Comparison of ENCODE assay signal across 8 cellular contexts in the genomic region with DNA sequence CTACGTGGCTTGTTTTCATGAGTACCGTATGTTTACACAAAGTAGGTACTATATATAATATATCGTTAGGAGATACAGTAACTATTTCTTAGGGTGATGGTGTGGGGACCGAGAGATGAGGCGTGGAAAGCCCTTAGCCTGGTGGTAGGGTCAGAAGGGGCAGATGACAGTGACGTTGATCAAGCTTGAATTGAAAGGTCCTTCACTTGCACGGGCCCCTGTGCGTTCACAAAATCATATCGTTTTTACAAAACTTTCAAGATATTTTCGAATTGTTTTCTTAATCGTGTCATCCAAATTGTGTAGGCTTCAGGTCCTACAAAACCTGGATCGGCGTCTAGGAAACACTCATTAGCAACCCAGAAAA. TPM values are rescaled to one million over a fixed set of nuclear protein-coding genes. Genes with fewer than 3 reads are reported as not detected.
A peak's percentile ranks its signal among the peaks of the same experiment; 100 is the strongest.
DNase-seq lines count a peak whose midpoint lies in the region; ATAC-seq and TF ChIP-seq lines count a peak whose summit lies in the region.

No MANE protein-coding gene starts in this region.

- H3K27ac ChIP-seq in DOHH2 (ENCODE audit: low read depth, low read length) (peak overlapping the region; percentile 61), SJCRH30 (peak overlapping the region; percentile 77), trophoblast cell (ENCODE audit: low read depth, low read length) (peak overlapping the region; percentile 97)

- peak overlapping the region; percentile 68 for H2BK5ac ChIP-seq in trophoblast cell (ENCODE audit: low read depth, low read length, poor library complexity)

- H4K8ac ChIP-seq in trophoblast cell (ENCODE audit: low read depth, low read length) = peak overlapping the region; percentile 93

- H3F3A ChIP-seq in DOHH2 (ENCODE audit: control insufficient read depth, insufficient read depth) = no peaks in the 10 kb centered on the region

- H3K9me2 ChIP-seq in DOHH2 (replicated peaks; ENCODE audit: control insufficient read depth, low read length) = no peaks in the 10 kb centered on the region

- peak overlapping the region; percentile 70 for H3K4me3 ChIP-seq in DOHH2 (ENCODE audit: low read length)
- H3K4me3 ChIP-seq in SJCRH30 = peak overlapping the region; percentile 83
- peak overlapping the region; percentile 64 for H3K4me3 ChIP-seq in fibroblast of mammary gland (ENCODE audit: control insufficient read depth, low read depth, low read length)
- H3K4me3 ChIP-seq in trophoblast cell (ENCODE audit: low read depth, low read length) = peak overlapping the region; percentile 88

- peak overlapping the region; percentile 93 for H4K91ac ChIP-seq in trophoblast cell (ENCODE audit: low read depth, low read length)

- peaks cover 5% of the 10 kb centered on the region; the same call in 1 of the 2 replicates for H3K9me3 ChIP-seq in DOHH2 (ENCODE audit: control insufficient read depth, insufficient read depth, low read length)
- no peaks in the 10 kb centered on the region; the same call in 1 of the 2 replicates for H3K9me3 ChIP-seq in SJCRH30 (replicated peaks)
- no peaks in the 10 kb centered on the region for H3K9me3 ChIP-seq in trophoblast cell (ENCODE audit: insufficient read depth, low read depth, low read length)

- DNase-seq in SJCRH30 (no peak), fibroblast of mammary gland (ENCODE audit: low read depth) (no peak), trophoblast cell (peak in 1 of 2 donors; percentile 9), SW480 (ENCODE audit: low spot score) (no peak), NCI-H1105 (lab: John Stamatoyannopoulos, UW) (no peak)
- DNase-seq in activated CD8-positive, alpha-beta memory T cell treated with anti-CD3 and anti-CD28 coated beads for 24 hours = no peak

- no peaks in the 10 kb centered on the region for H3K27me3 ChIP-seq in DOHH2 (ENCODE audit: control insufficient read depth, low read length)
- no peaks in the 10 kb centered on the region for H3K27me3 ChIP-seq in SJCRH30
- H3K27me3 ChIP-seq in trophoblast cell (ENCODE audit: insufficient read depth, low read length) = no peaks in the 10 kb centered on the region

- H3K14ac ChIP-seq in trophoblast cell (ENCODE audit: low read length) = no peak overlapping the region

- H3K4ac ChIP-seq in trophoblast cell (ENCODE audit: low read depth, low read length) = no peak overlapping the region

- H3K36me3 ChIP-seq in DOHH2 (ENCODE audit: control insufficient read depth, low read length) = peaks cover 6% of the 10 kb centered on the region
- peaks cover 6% of the 10 kb centered on the region; the same call in 1 of the 2 replicates for H3K36me3 ChIP-seq in SJCRH30
- peaks cover 0 to 3% of the 10 kb centered on the region in 2 experiments for H3K36me3 ChIP-seq in trophoblast cell (ENCODE audit: control insufficient read depth in 1 of 2, insufficient read depth in 2 of 2, low read length in 2 of 2)

- no CpG with 5 or more reads among the region's 13 CpGs for WGBS in trophoblast cell (ENCODE audit: extremely low coverage, insufficient coverage, insufficient read length)

- H3K23ac ChIP-seq in trophoblast cell (ENCODE audit: low read length) = no peak overlapping the region

- H3K4me2 ChIP-seq in DOHH2 (ENCODE audit: low read length) (peak overlapping the region; percentile 90), trophoblast cell (ENCODE audit: low read length) (peak overlapping the region; percentile 62)

- H3K9ac ChIP-seq in trophoblast cell (ENCODE audit: low read length) = no peak overlapping the region

- H3K18ac ChIP-seq in trophoblast cell (ENCODE audit: low read length) = no peak overlapping the region

- no peaks in the 10 kb centered on the region for H4K20me1 ChIP-seq in DOHH2 (ENCODE audit: control insufficient read depth, insufficient read depth, low read depth, low read length)

- H3K4me1 ChIP-seq in DOHH2 (ENCODE audit: control insufficient read depth, low read length) (peaks cover 26% of the 10 kb centered on the region), SJCRH30 (peaks cover 4% of the 10 kb centered on the region; the same call in 1 of the 2 replicates), trophoblast cell (ENCODE audit: control insufficient read depth in 1 of 2, insufficient read depth in 2 of 2, low read length in 2 of 2) (peaks cover 0 to 5% of the 10 kb centered on the region in 2 experiments)

- ATAC-seq in HG02885 (IDR thresholded peaks at IDR 0.05; ENCODE audit: poor library complexity, unreplicated experiment) = no peak

- H2BK12ac ChIP-seq in trophoblast cell (ENCODE audit: low read length) = no peak overlapping the region

- peaks cover 11% of the 10 kb centered on the region for H3K79me1 ChIP-seq in trophoblast cell (ENCODE audit: low read length)

- no peak for TF ChIP-seq CTCF in DOHH2 (IDR thresholded peaks at IDR 0.05; ENCODE audit: low read depth, low read length, poor library complexity, severe bottlenecking)
- TF ChIP-seq CTCF in fibroblast of mammary gland (conservative IDR thresholded peaks at IDR 0.05; ENCODE audit: control insufficient read depth, insufficient read depth, low read depth, low read length) = no peak

- peak overlapping the region; percentile 76 for H2BK120ac ChIP-seq in trophoblast cell (ENCODE audit: insufficient read depth, low read length, poor library complexity)

- H2AFZ ChIP-seq in trophoblast cell (ENCODE audit: insufficient read depth, low read length, poor library complexity) = peak overlapping the region; percentile 84

- H4K12ac ChIP-seq in trophoblast cell (ENCODE audit: low read depth, low read length) = peak overlapping the region; percentile 90

- H2AK5ac ChIP-seq in trophoblast cell (ENCODE audit: low read length) = no peak overlapping the region

- H3K79me2 ChIP-seq in DOHH2 (ENCODE audit: control insufficient read depth, low read length) (peaks cover 37% of the 10 kb centered on the region), trophoblast cell (ENCODE audit: control insufficient read depth, insufficient read depth, low read length, poor library complexity) (peaks cover 9% of the 10 kb centered on the region)

RNA-seq across cellular contexts. Expression of gene SOS2, which starts 0.9 kb away (rescaled TPM):
- total RNA-seq in SJCRH30 (2014; rRNA removed; shearing (Covaris generic)) = 30.6 and 30.7 TPM in 2 replicates
- 17.6 and 17.8 TPM in 2 replicates for polyA plus RNA-seq in trophoblast cell (2013)
